2 cellular contexts compared by ENCODE assay signal in the genomic region with DNA sequence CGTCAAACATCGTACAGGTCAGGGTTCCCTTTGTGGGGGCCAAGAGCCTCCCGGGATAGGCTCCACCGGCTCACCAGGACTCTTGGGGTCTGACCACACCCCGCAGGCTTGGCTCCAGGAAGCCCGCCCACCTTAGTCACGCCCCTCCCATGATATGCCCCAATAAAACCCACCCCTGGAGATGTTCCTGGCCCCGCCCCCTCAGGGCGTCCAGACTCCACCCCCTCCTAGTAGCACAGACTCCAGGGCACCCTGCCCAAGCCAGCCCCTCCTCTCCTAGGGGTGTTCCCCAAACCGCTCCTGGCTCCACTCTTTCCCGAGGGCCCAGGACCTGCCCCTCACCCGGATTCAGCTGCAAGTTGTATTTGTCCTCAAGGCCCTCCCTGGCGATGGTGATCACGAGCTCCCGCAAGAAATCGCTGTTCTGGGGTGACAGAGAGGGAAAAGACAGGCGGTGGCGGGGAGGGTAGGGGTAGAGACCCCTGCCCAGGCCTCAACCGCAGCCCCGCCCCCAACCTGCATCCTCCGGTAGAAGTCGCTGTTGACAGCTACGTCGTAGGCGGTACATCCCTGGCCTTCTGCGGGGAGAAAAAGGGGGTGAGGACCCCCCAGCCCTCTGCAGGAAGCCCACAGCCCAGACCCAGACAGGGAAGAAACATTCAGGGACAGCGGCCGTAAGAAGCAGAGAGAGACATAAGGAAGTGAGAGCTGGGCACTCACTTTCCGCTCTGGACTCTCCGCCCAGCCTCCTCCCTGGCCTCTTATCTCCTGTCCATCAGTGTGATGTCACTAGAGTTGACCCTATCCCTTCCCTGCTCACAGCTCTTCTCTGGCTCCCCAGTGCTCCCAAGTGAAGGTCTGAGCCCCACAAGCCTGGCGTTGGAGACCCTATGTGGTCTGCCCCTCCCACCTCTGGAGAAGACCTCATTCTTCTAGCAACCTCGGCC.
TF ChIP-seq lines count a peak whose summit lies in the region.

No MANE protein-coding gene starts in this region.

TF ChIP-seq in SK-N-SH, 30 proteins besides CTCF, POLR2A, EP300 and RAD21 (continued from another document):
- TF ChIP-seq, protein P1, sequence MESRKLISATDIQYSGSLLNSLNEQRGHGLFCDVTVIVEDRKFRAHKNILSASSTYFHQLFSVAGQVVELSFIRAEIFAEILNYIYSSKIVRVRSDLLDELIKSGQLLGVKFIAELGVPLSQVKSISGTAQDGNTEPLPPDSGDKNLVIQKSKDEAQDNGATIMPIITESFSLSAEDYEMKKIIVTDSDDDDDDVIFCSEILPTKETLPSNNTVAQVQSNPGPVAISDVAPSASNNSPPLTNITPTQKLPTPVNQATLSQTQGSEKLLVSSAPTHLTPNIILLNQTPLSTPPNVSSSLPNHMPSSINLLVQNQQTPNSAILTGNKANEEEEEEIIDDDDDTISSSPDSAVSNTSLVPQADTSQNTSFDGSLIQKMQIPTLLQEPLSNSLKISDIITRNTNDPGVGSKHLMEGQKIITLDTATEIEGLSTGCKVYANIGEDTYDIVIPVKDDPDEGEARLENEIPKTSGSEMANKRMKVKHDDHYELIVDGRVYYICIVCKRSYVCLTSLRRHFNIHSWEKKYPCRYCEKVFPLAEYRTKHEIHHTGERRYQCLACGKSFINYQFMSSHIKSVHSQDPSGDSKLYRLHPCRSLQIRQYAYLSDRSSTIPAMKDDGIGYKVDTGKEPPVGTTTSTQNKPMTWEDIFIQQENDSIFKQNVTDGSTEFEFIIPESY (IDR thresholded peaks at IDR 0.05; ENCODE audit: borderline replicate concordance, low read depth): no peak
- TF ChIP-seq, protein P2, sequence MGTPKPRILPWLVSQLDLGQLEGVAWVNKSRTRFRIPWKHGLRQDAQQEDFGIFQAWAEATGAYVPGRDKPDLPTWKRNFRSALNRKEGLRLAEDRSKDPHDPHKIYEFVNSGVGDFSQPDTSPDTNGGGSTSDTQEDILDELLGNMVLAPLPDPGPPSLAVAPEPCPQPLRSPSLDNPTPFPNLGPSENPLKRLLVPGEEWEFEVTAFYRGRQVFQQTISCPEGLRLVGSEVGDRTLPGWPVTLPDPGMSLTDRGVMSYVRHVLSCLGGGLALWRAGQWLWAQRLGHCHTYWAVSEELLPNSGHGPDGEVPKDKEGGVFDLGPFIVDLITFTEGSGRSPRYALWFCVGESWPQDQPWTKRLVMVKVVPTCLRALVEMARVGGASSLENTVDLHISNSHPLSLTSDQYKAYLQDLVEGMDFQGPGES (IDR thresholded peaks at IDR 0.05; ENCODE audit: low read depth, low read length): no peak
- TF ChIP-seq MEF2A (IDR thresholded peaks at IDR 0.05; ENCODE audit: borderline replicate concordance, low read depth) (no peak), FOXM1 (IDR thresholded peaks at IDR 0.05; ENCODE audit: low read depth) (no peak), NFIC (IDR thresholded peaks at IDR 0.05; ENCODE audit: borderline replicate concordance) (no peak), SIN3A (IDR thresholded peaks at IDR 0.05; ENCODE audit: borderline replicate concordance, low read depth, low read length) (no peak), FOSL2 (IDR thresholded peaks at IDR 0.05; ENCODE audit: borderline replicate concordance, low read depth) (no peak), FOXJ3 (CRISPR knock-in tag; IDR thresholded peaks at IDR 0.05) (no peak)
- TF ChIP-seq, protein P3, sequence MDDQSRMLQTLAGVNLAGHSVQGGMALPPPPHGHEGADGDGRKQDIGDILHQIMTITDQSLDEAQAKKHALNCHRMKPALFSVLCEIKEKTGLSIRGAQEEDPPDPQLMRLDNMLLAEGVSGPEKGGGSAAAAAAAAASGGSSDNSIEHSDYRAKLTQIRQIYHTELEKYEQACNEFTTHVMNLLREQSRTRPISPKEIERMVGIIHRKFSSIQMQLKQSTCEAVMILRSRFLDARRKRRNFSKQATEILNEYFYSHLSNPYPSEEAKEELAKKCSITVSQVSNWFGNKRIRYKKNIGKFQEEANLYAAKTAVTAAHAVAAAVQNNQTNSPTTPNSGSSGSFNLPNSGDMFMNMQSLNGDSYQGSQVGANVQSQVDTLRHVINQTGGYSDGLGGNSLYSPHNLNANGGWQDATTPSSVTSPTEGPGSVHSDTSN (IDR thresholded peaks at IDR 0.05): no peak

TF ChIP-seq in SK-N-SH treated with all-trans-retinoic acid at 6 μM for 48 hours, 23 proteins besides CTCF, POLR2A, EP300 and RAD21 (continued from another document):
- TF ChIP-seq GLIS3 (CRISPR knock-in tag; IDR thresholded peaks at IDR 0.05): no peak
- TF ChIP-seq ZC3H10 (CRISPR knock-in tag; IDR thresholded peaks at IDR 0.05): no peak
- no peak for TF ChIP-seq TCF4 (CRISPR knock-in tag; IDR thresholded peaks at IDR 0.05; ENCODE audit: borderline replicate concordance)
- TF ChIP-seq BACH2 (CRISPR knock-in tag; IDR thresholded peaks at IDR 0.05; ENCODE audit: borderline replicate concordance): no peak
- TF ChIP-seq ISL1 (CRISPR knock-in tag; IDR thresholded peaks at IDR 0.05): no peak
- TF ChIP-seq ARNTL (CRISPR knock-in tag; IDR thresholded peaks at IDR 0.05; ENCODE audit: borderline replicate concordance, low read depth): no peak
- TF ChIP-seq CSDC2 (CRISPR knock-in tag; IDR thresholded peaks at IDR 0.05): no peak
